In genomic region chr11:128341280-128341679, GRCh38 we compare ENCODE assay signal across 10 cellular contexts.
DNase-seq lines count a peak whose midpoint lies in the region; ATAC-seq and TF ChIP-seq lines count a peak whose summit lies in the region.
"Had no signal": no experiment of that assay in that cellular context is flagged by ENCODE, and none has a peak within 500 bp of the region (broad histone marks: within the 10 kb centered on the region; RNA-seq: fewer than 3 reads in every experiment).

No MANE protein-coding gene starts in this region.

- no peaks in the 10 kb centered on the region for H3K9me3 ChIP-seq in BLaER1
- H3K9me3 ChIP-seq in body of pancreas = no peaks in the 10 kb centered on the region

- H3K4me1 ChIP-seq in BLaER1 (peaks cover 39% of the 10 kb centered on the region), body of pancreas (peaks cover 3% of the 10 kb centered on the region)

- H3K36me3 ChIP-seq in BLaER1 (no peaks in the 10 kb centered on the region), body of pancreas (replicated peaks in 1 of 2; ENCODE audit: insufficient read depth in 1 of 2, low read depth in 2 of 2) (no peaks in the 10 kb centered on the region)

- DNase-seq in amniotic epithelial cell (ENCODE audit: low read depth) = peak; percentile 28
- no peak for DNase-seq in natural killer cell treated with Interleukin-12 subunit alpha and Interleukin-12 subunit beta and Interleukin-15 and Interleukin-18, amount 100 ng/mL, for 72 hours (ENCODE audit: low spot score)
- DNase-seq in UCSD-AML1 (lab: John Stamatoyannopoulos, UW; ENCODE audit: unreplicated experiment) = no peak
- no peak for DNase-seq in body of pancreas
- DNase-seq in dedifferentiated amniotic fluid mesenchymal stem cell (ENCODE audit: extremely low spot score) = no peak
- DNase-seq: foreskin melanocyte had no signal

- H3K36me3 Mint-ChIP-seq in T-helper 1 cell treated with Interleukin-12 subunit alpha and Interleukin-12 subunit beta and Interleukin-4 antibody, amounts not matched to agents 30 μg/mL and 1 μg/mL, for 36 hours (ENCODE audit: low read depth) = peaks cover 14% of the 10 kb centered on the region
- H3K36me3 Mint-ChIP-seq in natural killer cell treated with Interleukin-12 subunit alpha and Interleukin-12 subunit beta and Interleukin-15 and Interleukin-18, amount 100 ng/mL, for 72 hours = peaks cover 6% of the 10 kb centered on the region

- no peak for TF ChIP-seq POLR2A in body of pancreas (IDR thresholded peaks at IDR 0.05)

- H3K4me3 Mint-ChIP-seq in T-helper 1 cell treated with Interleukin-12 subunit alpha and Interleukin-12 subunit beta and Interleukin-4 antibody, amounts not matched to agents 30 μg/mL and 1 μg/mL, for 36 hours = peak overlapping the region; percentile 74
- H3K4me3 Mint-ChIP-seq in natural killer cell treated with Interleukin-12 subunit alpha and Interleukin-12 subunit beta and Interleukin-15 and Interleukin-18, amount 100 ng/mL, for 72 hours = peak overlapping the region; percentile 49

- peak overlapping the region; percentile 74 for H3K4me2 ChIP-seq in BLaER1

- ATAC-seq in natural killer cell treated with Interleukin-12 subunit alpha and Interleukin-12 subunit beta and Interleukin-15 and Interleukin-18, amount 100 ng/mL, for 72 hours = peak; percentile 32 to 49
- no peak for ATAC-seq in GM21447 (IDR thresholded peaks at IDR 0.05; ENCODE audit: unreplicated experiment)
- no peak for ATAC-seq in body of pancreas

- intact Hi-C loops in body of pancreas (cut with DNase I) = no loop called here

- H4K20me1 ChIP-seq in BLaER1 = no peaks in the 10 kb centered on the region

- peak overlapping the region; percentile 20; the same call in 1 of the 2 replicates for H3K9ac ChIP-seq in BLaER1

- peak overlapping the region; percentile 71 for H3K27ac ChIP-seq in BLaER1
- H3K27ac ChIP-seq in body of pancreas = peak overlapping the region in 2 of 4 donors; percentile 5 to 46
- H3K27ac ChIP-seq: C4-2B had no signal

- H3K27me3 Mint-ChIP-seq in T-helper 1 cell treated with Interleukin-12 subunit alpha and Interleukin-12 subunit beta and Interleukin-4 antibody, amounts not matched to agents 30 μg/mL and 1 μg/mL, for 36 hours (ENCODE audit: low read depth) = no peaks in the 10 kb centered on the region
- no peaks in the 10 kb centered on the region for H3K27me3 Mint-ChIP-seq in natural killer cell treated with Interleukin-12 subunit alpha and Interleukin-12 subunit beta and Interleukin-15 and Interleukin-18, amount 100 ng/mL, for 72 hours

- H3K4me1 Mint-ChIP-seq in T-helper 1 cell treated with Interleukin-12 subunit alpha and Interleukin-12 subunit beta and Interleukin-4 antibody, amounts not matched to agents 30 μg/mL and 1 μg/mL, for 36 hours (ENCODE audit: low read depth) = peaks cover 74% of the 10 kb centered on the region
- H3K4me1 Mint-ChIP-seq in natural killer cell treated with Interleukin-12 subunit alpha and Interleukin-12 subunit beta and Interleukin-15 and Interleukin-18, amount 100 ng/mL, for 72 hours (ENCODE audit: low read depth in 2 of 2) = peaks cover 52 to 53% of the 10 kb centered on the region in 2 donors

- H3K27ac Mint-ChIP-seq in T-helper 1 cell treated with Interleukin-12 subunit alpha and Interleukin-12 subunit beta and Interleukin-4 antibody, amounts not matched to agents 30 μg/mL and 1 μg/mL, for 36 hours = peak overlapping the region; percentile 92
- peak overlapping the region; percentile 26 to 40 for H3K27ac Mint-ChIP-seq in natural killer cell treated with Interleukin-12 subunit alpha and Interleukin-12 subunit beta and Interleukin-15 and Interleukin-18, amount 100 ng/mL, for 72 hours

- 71 to 79% methylated on average over 7 of the region's 7 CpGs for WGBS in body of pancreas, 2 donors

- no peak overlapping the region for H3K4me3 ChIP-seq in BLaER1
- no peak overlapping the region for H3K4me3 ChIP-seq in body of pancreas

- no peaks in the 10 kb centered on the region for H3K27me3 ChIP-seq in BLaER1
- no peaks in the 10 kb centered on the region for H3K27me3 ChIP-seq in body of pancreas

- peaks cover 3% of the 10 kb centered on the region for H3K9me3 Mint-ChIP-seq in T-helper 1 cell treated with Interleukin-12 subunit alpha and Interleukin-12 subunit beta and Interleukin-4 antibody, amounts not matched to agents 30 μg/mL and 1 μg/mL, for 36 hours
- peaks cover 10% of the 10 kb centered on the region for H3K9me3 Mint-ChIP-seq in natural killer cell treated with Interleukin-12 subunit alpha and Interleukin-12 subunit beta and Interleukin-15 and Interleukin-18, amount 100 ng/mL, for 72 hours

- TF ChIP-seq CTCF in body of pancreas (IDR thresholded peaks at IDR 0.05) = no peak

Comparison
In these comparisons a context has a peak if more than half of its experiments do, and no peak if none do; other contexts are left out.
1. ATAC-seq: peak in natural killer cell treated with Interleukin-12 subunit alpha and Interleukin-12 subunit beta and Interleukin-15 and Interleukin-18, amount 100 ng/mL, for 72 hours (2 of 2); none in GM21447 (single experiment) and body of pancreas (single experiment).